In the genomic region with DNA sequence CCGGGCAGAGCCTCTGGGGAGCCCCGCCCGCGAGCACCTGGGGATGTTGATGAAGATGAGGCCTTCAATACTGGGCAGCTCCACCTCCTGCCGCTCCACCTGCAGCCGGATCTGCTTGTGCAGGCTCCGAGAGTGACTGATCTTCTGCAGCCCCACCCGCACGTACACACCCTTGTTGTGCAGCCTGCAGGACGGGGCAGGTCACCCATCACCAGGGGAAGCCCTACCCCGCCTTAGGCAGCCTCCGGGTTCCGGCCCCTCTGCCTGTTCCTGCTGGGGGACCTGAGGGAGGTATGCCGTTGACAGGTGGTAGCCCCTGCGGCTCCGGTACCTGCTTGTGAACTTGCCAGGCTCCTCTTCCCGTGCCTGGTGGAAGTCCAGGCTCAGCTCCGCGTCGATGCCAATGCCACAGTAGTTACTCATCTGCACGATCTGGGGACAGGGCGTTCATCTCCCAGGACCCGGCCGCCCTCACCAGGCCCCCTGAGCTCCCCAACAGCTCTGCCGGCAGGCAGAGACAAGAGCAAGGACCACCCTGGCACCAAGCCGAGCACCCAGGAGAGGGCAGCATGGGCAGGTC, we compare ENCODE assay signal across 24 cellular contexts. TPM values are rescaled to one million over a fixed set of nuclear protein-coding genes. Genes with fewer than 3 reads are reported as not detected.
DNase-seq lines count a peak whose midpoint lies in the region; ATAC-seq and FAIRE-seq lines count a peak whose summit lies in the region.
"Had no signal": no experiment of that assay in that cellular context is flagged by ENCODE, and none has a peak within 500 bp of the region (broad histone marks: within the 10 kb centered on the region; RNA-seq: fewer than 3 reads in every experiment).

No MANE protein-coding gene starts in this region.

- DNase-seq in NCI-H2081 (lab: John Stamatoyannopoulos, UW) (peak; percentile 40 to 60), NCI-H2081 treated with DMSO at 0.1 percent for 48 hours (lab: John Stamatoyannopoulos, UW) (no peak), NCI-H526 treated with DMSO at 0.1 percent for 48 hours (lab: John Stamatoyannopoulos, UW) (peak; percentile 53), small intestine (peak; percentile 38), kidney glomerular epithelial cell (lab: John Stamatoyannopoulos, UW) (no peak)
- DNase-seq: activated CD4-positive, alpha-beta T cell treated with anti-CD3 and anti-CD28 coated beads, Interleukin-2, amount 10 ng/mL, durations not matched to agents 24 days and 14 days; activated CD8-positive, alpha-beta memory T cell treated with anti-CD3 and anti-CD28 coated beads, Interleukin-2, amount 50 U/mL, for 4 hours; activated gamma-delta T cell treated with Interleukin-2 at 50 U/mL for 16 hours; anterior cingulate cortex; foreskin fibroblast; left ventricle myocardium inferior; NCI-H524 treated with DMSO at 0.1 percent for 48 hours; ovary; T1000; upper lobe of right lung had no signal

- ATAC-seq in esophagus mucosa (peak; percentile 89), HG02981 (IDR thresholded peaks at IDR 0.05; ENCODE audit: unreplicated experiment) (no peak), GM19328 (IDR thresholded peaks at IDR 0.05; ENCODE audit: unreplicated experiment) (no peak)
- ATAC-seq: upper lobe of right lung had no signal

- H3K4me3 ChIP-seq in small intestine (ENCODE audit: low read depth in 1 of 2, low read length in 2 of 2) = no peak overlapping the region
- H3K4me3 ChIP-seq: BLaER1 treated with 17β-estradiol and CSF1 and Interleukin-3, amounts not matched to agents 10 nM and 100 nM; HAP-1; left ventricle myocardium inferior; ovary; smooth muscle cell; upper lobe of right lung had no signal

- WGBS in small intestine, 3 donors = 72 to 87% (median 87%) methylated on average over 25 to 26 of the region's 26 CpGs

- FAIRE-seq in small intestine (lab: Jason Lieb, UNC) = no peak
- FAIRE-seq: A204.1, endometrium, HTR-8/SVneo had no signal

- H3K27me3 ChIP-seq in small intestine (ENCODE audit: control insufficient read depth in 2 of 2, insufficient read depth in 2 of 2, low read length in 2 of 2) = no peaks in the 10 kb centered on the region
- H3K27me3 ChIP-seq: BLaER1 treated with 17β-estradiol and CSF1 and Interleukin-3, amounts not matched to agents 10 nM and 100 nM; ovary; upper lobe of right lung had no signal

- H3K9me3 ChIP-seq in small intestine (ENCODE audit: control insufficient read depth, low read depth) = no peaks in the 10 kb centered on the region
- H3K9me3 ChIP-seq: BLaER1 treated with 17β-estradiol and CSF1 and Interleukin-3, amounts not matched to agents 10 nM and 100 nM; HAP-1; left ventricle myocardium inferior; ovary; upper lobe of right lung had no signal

- H3K27ac ChIP-seq in small intestine (ENCODE audit: low read depth in 1 of 2, low read length in 1 of 2) = no peak overlapping the region
- H3K27ac ChIP-seq: BLaER1 treated with 17β-estradiol and CSF1 and Interleukin-3, amounts not matched to agents 10 nM and 100 nM; left ventricle myocardium inferior; ovary; upper lobe of right lung had no signal

- H3K4me1 ChIP-seq in small intestine (ENCODE audit: control insufficient read depth in 2 of 2, insufficient read depth in 1 of 2, low read depth in 1 of 2, low read length in 1 of 2) = no peaks in the 10 kb centered on the region
- H3K4me1 ChIP-seq: BLaER1 treated with 17β-estradiol and CSF1 and Interleukin-3, amounts not matched to agents 10 nM and 100 nM; HAP-1; left ventricle myocardium inferior; upper lobe of right lung had no signal

- peaks cover 11 to 27% of the 10 kb centered on the region in 2 donors for H3K36me3 ChIP-seq in small intestine (ENCODE audit: control insufficient read depth in 2 of 2, insufficient read depth in 2 of 2, low read length in 2 of 2)
- H3K36me3 ChIP-seq: ovary had no signal

RNA-seq across cellular contexts. Expression of gene DGKQ, which starts 11.6 kb away (rescaled TPM):
- total RNA-seq in esophagus mucosa = 12.0 TPM
- polyA plus RNA-seq in small intestine = 10 to 100 TPM; 18.9 to 42.3 (median 31.6) TPM

RNA-seq across cellular contexts. Expression of gene IDUA, which starts 25.1 kb away (rescaled TPM):
- total RNA-seq in esophagus mucosa = 8.8 TPM
- polyA plus RNA-seq in small intestine = 10 to 100 TPM; 10.8 to 13.2 (median 13.0) TPM

RNA-seq across cellular contexts. Expression of gene TMEM175, which starts 29.5 kb away (rescaled TPM):
- 11.2 TPM for total RNA-seq in esophagus mucosa
- 10 to 100 TPM; 23.1 to 29.5 (median 25.4) TPM for polyA plus RNA-seq in small intestine

RNA-seq across cellular contexts. Expression of gene GAK, which starts 29.6 kb away (rescaled TPM):
- total RNA-seq in esophagus mucosa = 69.1 TPM
- polyA plus RNA-seq in small intestine = 100 to 1,000 TPM; 173 to 463 (median 287) TPM

RNA-seq across cellular contexts. Expression of gene SLC26A1, which starts 31.5 kb away (rescaled TPM):
- total RNA-seq in esophagus mucosa = not detected
- 1 to 10 TPM in 2 of 3 donors, under 1 TPM in 1; 0.54 to 3.0 (median 2.5) TPM for polyA plus RNA-seq in small intestine
- total RNA-seq: activated CD4-positive, alpha-beta T cell treated with anti-CD3 and anti-CD28 coated beads, Interleukin-2, amount 10 ng/mL, durations not matched to agents 24 days and 14 days; left ventricle myocardium inferior had no signal

Comparison
In these comparisons a context has a peak if more than half of its experiments do, and no peak if none do; other contexts are left out.
1. DNase-seq: peak in NCI-H2081 (2 of 2), NCI-H526 treated with DMSO at 0.1 percent for 48 hours (single experiment) and small intestine (single experiment); none in NCI-H2081 treated with DMSO at 0.1 percent for 48 hours (single experiment) and kidney glomerular epithelial cell (single experiment).